27 cellular contexts compared by ENCODE assay signal in genomic region chrX:117838581-117839331, GRCh38.
"Had no signal": no experiment of that assay in that cellular context is flagged by ENCODE, and none has a peak within 500 bp of the region (broad histone marks: within the 10 kb centered on the region; RNA-seq: fewer than 3 reads in every experiment).

No MANE protein-coding gene starts in this region.

- H3K4me3 Mint-ChIP-seq: activated CD4-positive, alpha-beta T cell treated with anti-CD3 and anti-CD28 coated beads, Interleukin-2, amount 10 ng/mL, durations not matched to agents 7 days and 5 days; activated CD8-positive, alpha-beta T cell treated with anti-CD3 and anti-CD28 coated beads, Interleukin-2, amount 10 ng/mL, durations not matched to agents 7 days and 5 days; activated naive CD4-positive, alpha-beta T cell treated with anti-CD3 and anti-CD28 coated beads for 36 hours; activated T-cell treated with anti-CD3 and anti-CD28 coated beads, Interleukin-2, amount 50 U/mL, for 4 hours; activated T-helper 1 cell treated with anti-CD3 and anti-CD28 coated beads, Interleukin-12 subunit alpha, Interleukin-12 subunit beta, Interleukin-2, Interleukin-4 antibody, amounts not matched to agents 30 ng/mL and 10 ng/mL and 1 ng/mL, durations not matched to agents 14 hours and 24 hours and 36 hours; brain had no signal

- H3K36me3 ChIP-seq: adrenal gland, MG63, SJCRH30, WERI-Rb-1 had no signal

- H3K27ac Mint-ChIP-seq: activated CD4-positive, alpha-beta T cell treated with anti-CD3 and anti-CD28 coated beads, Interleukin-2, amount 10 ng/mL, durations not matched to agents 7 days and 5 days; activated CD8-positive, alpha-beta T cell treated with anti-CD3 and anti-CD28 coated beads, Interleukin-2, amount 10 ng/mL, durations not matched to agents 7 days and 5 days; activated naive CD4-positive, alpha-beta T cell treated with anti-CD3 and anti-CD28 coated beads for 36 hours; activated naive CD4-positive, alpha-beta T cell treated with anti-CD3 and anti-CD28 coated beads, Interleukin-2, amount 50 U/mL, for 72 hours; activated T-helper 1 cell treated with anti-CD3 and anti-CD28 coated beads, Interleukin-12 subunit alpha, Interleukin-12 subunit beta, Interleukin-2, Interleukin-4 antibody, amounts not matched to agents 30 ng/mL and 10 ng/mL and 1 ng/mL, durations not matched to agents 14 hours and 24 hours and 36 hours; brain had no signal

- H3K36me3 Mint-ChIP-seq: activated naive CD4-positive, alpha-beta T cell treated with anti-CD3 and anti-CD28 coated beads, Interleukin-2, amount 50 U/mL, for 72 hours; brain had no signal

- H3K4me1 Mint-ChIP-seq: activated CD4-positive, alpha-beta T cell treated with anti-CD3 and anti-CD28 coated beads, Interleukin-2, amount 10 ng/mL, durations not matched to agents 7 days and 5 days; brain had no signal

- H3K4me3 ChIP-seq: adrenal gland, MG63, SJCRH30, SK-N-MC had no signal

- DNase-seq: activated CD4-positive, alpha-beta T cell treated with anti-CD3 and anti-CD28 coated beads, Interleukin-2, amount 10 ng/mL, durations not matched to agents 7 days and 5 days; activated CD4-positive, alpha-beta T cell treated with anti-CD3 and anti-CD28 coated beads, Interleukin-2, amount 50 U/mL, for 48 hours; activated CD4-positive, CD25-positive, alpha-beta regulatory T cell; activated CD8-positive, alpha-beta T cell treated with anti-CD3 and anti-CD28 coated beads, Interleukin-2, amount 10 ng/mL, durations not matched to agents 7 days and 5 days; activated gamma-delta T cell treated with Interleukin-2 at 50 U/mL for 16 hours; activated T-cell treated with anti-CD3 and anti-CD28 coated beads, Interleukin-2, amount 50 U/mL, for 4 hours; adrenal gland; central memory CD4-positive, alpha-beta T cell; Kasumi-1; MG63; NCI-H1048; NCI-H1105 treated with DMSO at 0.1 percent for 48 hours; NCI-H1436; NCI-H1694; NCI-H2029; NCI-H345; NCI-H524 treated with DMSO at 0.1 percent for 48 hours; SHP77; T1000 had no signal

- H3K27me3 ChIP-seq: adrenal gland, MG63, SJCRH30 had no signal

- H3K27ac ChIP-seq: adrenal gland, SJCRH30, SK-N-MC, WERI-Rb-1 had no signal

- H3K9me3 Mint-ChIP-seq: activated T-helper 1 cell treated with anti-CD3 and anti-CD28 coated beads, Interleukin-12 subunit alpha, Interleukin-12 subunit beta, Interleukin-2, Interleukin-4 antibody, amounts not matched to agents 30 ng/mL and 10 ng/mL and 1 ng/mL, durations not matched to agents 14 hours and 24 hours and 36 hours had no signal

- H3K27me3 Mint-ChIP-seq: activated CD4-positive, alpha-beta T cell treated with anti-CD3 and anti-CD28 coated beads, Interleukin-2, amount 10 ng/mL, durations not matched to agents 7 days and 5 days; brain had no signal

- H3K4me1 ChIP-seq: adrenal gland, SJCRH30 had no signal

- H3K9me3 ChIP-seq: adrenal gland, MG63, SJCRH30 had no signal

- ATAC-seq: activated CD8-positive, alpha-beta T cell treated with anti-CD3 and anti-CD28 coated beads, Interleukin-2, amount 10 ng/mL, durations not matched to agents 7 days and 5 days; activated naive CD4-positive, alpha-beta T cell treated with anti-CD3 and anti-CD28 coated beads, Interleukin-2, amount 50 U/mL, for 72 hours; activated T-cell treated with anti-CD3 and anti-CD28 coated beads, Interleukin-2, amount 50 U/mL, for 4 hours; Panc1 had no signal
